In genomic region chr10:79249156-79250121, GRCh38 we compare ENCODE assay signal across 8 cellular contexts.
A peak's percentile ranks its signal among the peaks of the same experiment; 100 is the strongest.
DNase-seq lines count a peak whose midpoint lies in the region; ATAC-seq and TF ChIP-seq lines count a peak whose summit lies in the region.

No MANE protein-coding gene starts in this region.

- H3K36me3 ChIP-seq in stomach (peaks cover 0 to 27% (median 9%) of the 10 kb centered on the region in 4 donors), SJCRH30 (no peaks in the 10 kb centered on the region; the same call in 1 of the 2 replicates)

- H3K4me3 Mint-ChIP-seq in activated T-cell treated with anti-CD3 and anti-CD28 coated beads, Interleukin-2, amount 50 U/mL, for 4 hours, result no peak overlapping the region
- peak overlapping the region; percentile 45 for H3K4me3 Mint-ChIP-seq in activated naive CD8-positive, alpha-beta T cell treated with anti-CD3 and anti-CD28 coated beads, Interleukin-2, amount 50 U/mL, for 24 hours

- TF ChIP-seq CTCF in stomach (IDR thresholded peaks at IDR 0.05), result no peak

- H3K36me3 Mint-ChIP-seq in activated T-cell treated with anti-CD3 and anti-CD28 coated beads, Interleukin-2, amount 50 U/mL, for 4 hours (ENCODE audit: insufficient read depth), result no peaks in the 10 kb centered on the region
- H3K36me3 Mint-ChIP-seq in activated naive CD8-positive, alpha-beta T cell treated with anti-CD3 and anti-CD28 coated beads, Interleukin-2, amount 50 U/mL, for 24 hours (ENCODE audit: low read depth), result peaks cover 4% of the 10 kb centered on the region

- H3K27ac ChIP-seq in stomach, result peak overlapping the region; percentile 13 to 92 (median 86)
- H3K27ac ChIP-seq in SJCRH30, result no peak overlapping the region

- H3K4me3 ChIP-seq in stomach (no peak overlapping the region), SJCRH30 (no peak overlapping the region)

- no peaks in the 10 kb centered on the region for H3K27me3 Mint-ChIP-seq in activated T-cell treated with anti-CD3 and anti-CD28 coated beads, Interleukin-2, amount 50 U/mL, for 4 hours (ENCODE audit: low read depth)
- no peaks in the 10 kb centered on the region for H3K27me3 Mint-ChIP-seq in activated naive CD8-positive, alpha-beta T cell treated with anti-CD3 and anti-CD28 coated beads, Interleukin-2, amount 50 U/mL, for 24 hours

- peak; percentile 58 to 60 for ATAC-seq in activated T-cell treated with anti-CD3 and anti-CD28 coated beads, Interleukin-2, amount 50 U/mL, for 4 hours
- ATAC-seq in HG03025 (IDR thresholded peaks at IDR 0.05; ENCODE audit: low FRiP score, unreplicated experiment), result peak; percentile 53
- ATAC-seq in activated naive CD8-positive, alpha-beta T cell treated with anti-CD3 and anti-CD28 coated beads, Interleukin-2, amount 50 U/mL, for 24 hours, result peak; percentile 60

- H3K4me1 Mint-ChIP-seq in activated T-cell treated with anti-CD3 and anti-CD28 coated beads, Interleukin-2, amount 50 U/mL, for 4 hours (ENCODE audit: low read depth), result peaks cover 54% of the 10 kb centered on the region
- H3K4me1 Mint-ChIP-seq in activated naive CD8-positive, alpha-beta T cell treated with anti-CD3 and anti-CD28 coated beads, Interleukin-2, amount 50 U/mL, for 24 hours, result peaks cover 71% of the 10 kb centered on the region

- H3K4me1 ChIP-seq in stomach (peaks cover 51 to 100% (median 87%) of the 10 kb centered on the region in 4 donors), SJCRH30 (no peaks in the 10 kb centered on the region; the same call in 1 of the 2 replicates)

- H3K27me3 ChIP-seq in stomach (no peaks in the 10 kb centered on the region), SJCRH30 (no peaks in the 10 kb centered on the region)

- no peak for TF ChIP-seq EP300 in stomach (IDR thresholded peaks at IDR 0.05)

- TF ChIP-seq POLR2A in stomach (IDR thresholded peaks at IDR 0.05), result no peak

- WGBS in stomach, 5 donors, result 81 to 90% (median 88%) methylated on average over 17 to 20 of the region's 20 CpGs

- DNase-seq in activated T-cell treated with anti-CD3 and anti-CD28 coated beads, Interleukin-2, amount 50 U/mL, for 4 hours, result no peak
- DNase-seq in activated T-cell treated with anti-CD3 and anti-CD28 coated beads, Interleukin-2, amount 50 U/mL, for 1 hour, result no peak
- DNase-seq in activated naive CD8-positive, alpha-beta T cell treated with anti-CD3 and anti-CD28 coated beads, Interleukin-2, amount 50 U/mL, for 24 hours, result peak; percentile 35
- DNase-seq in stomach, result no peak
- no peak for DNase-seq in SJCRH30
- DNase-seq in SIG-M5 (lab: John Stamatoyannopoulos, UW), result no peak
- DNase-seq in NCI-H146 treated with DMSO at 0.1 percent for 48 hours (lab: John Stamatoyannopoulos, UW; ENCODE audit: unreplicated experiment), result no peak

- H3K9me3 Mint-ChIP-seq in activated T-cell treated with anti-CD3 and anti-CD28 coated beads, Interleukin-2, amount 50 U/mL, for 4 hours, result no peaks in the 10 kb centered on the region
- H3K9me3 Mint-ChIP-seq in activated naive CD8-positive, alpha-beta T cell treated with anti-CD3 and anti-CD28 coated beads, Interleukin-2, amount 50 U/mL, for 24 hours, result no peaks in the 10 kb centered on the region

- intact Hi-C loops in stomach (cut with DNase I; ENCODE audit: low total_unique reads), result no loop called here

- H3K27ac Mint-ChIP-seq in activated naive CD8-positive, alpha-beta T cell treated with anti-CD3 and anti-CD28 coated beads, Interleukin-2, amount 50 U/mL, for 24 hours, result peak overlapping the region; percentile 93

- H3K9me3 ChIP-seq in stomach (no peaks in the 10 kb centered on the region), SJCRH30 (replicated peaks) (no peaks in the 10 kb centered on the region)
